15 cellular contexts compared by ENCODE assay signal in the genomic region with DNA sequence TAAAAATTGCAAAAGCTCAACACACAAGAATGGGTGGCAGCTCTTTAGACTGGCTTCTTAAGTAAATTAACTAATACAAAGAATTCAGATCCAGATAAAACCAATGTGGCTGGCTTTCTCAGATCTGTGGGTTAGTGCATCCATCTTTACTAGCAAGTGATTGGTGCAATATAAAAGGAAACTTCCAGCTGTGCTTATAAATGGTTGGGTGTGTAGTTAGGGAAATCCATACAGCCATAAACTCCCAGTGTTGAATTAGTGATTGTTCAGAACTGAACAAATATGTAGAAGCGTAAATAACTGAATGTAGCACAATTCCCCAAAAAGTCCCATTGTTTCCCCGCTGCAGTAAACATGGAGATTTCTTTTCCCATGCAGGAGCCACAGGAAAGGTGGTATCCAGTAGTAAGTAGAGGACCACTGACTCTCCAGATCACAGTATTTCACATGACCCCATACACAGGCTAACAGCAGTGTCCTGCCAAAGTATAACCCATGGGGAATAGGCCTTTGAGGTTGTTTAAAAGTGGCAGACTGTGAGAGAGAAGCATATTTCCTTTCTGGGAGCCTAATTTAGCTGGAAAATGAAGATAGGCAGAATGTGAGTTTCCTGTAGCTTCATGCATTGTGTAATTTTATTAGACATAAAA.
DNase-seq lines count a peak whose midpoint lies in the region; ATAC-seq and TF ChIP-seq lines count a peak whose summit lies in the region.
"Had no signal": no experiment of that assay in that cellular context is flagged by ENCODE, and none has a peak within 500 bp of the region (broad histone marks: within the 10 kb centered on the region; RNA-seq: fewer than 3 reads in every experiment).

No MANE protein-coding gene starts in this region.

- H3K27me3 ChIP-seq in left ventricle myocardium inferior (ENCODE audit: low read depth), result no peaks in the 10 kb centered on the region
- no peaks in the 10 kb centered on the region for H3K27me3 ChIP-seq in right cardiac atrium (ENCODE audit: control insufficient read depth, insufficient read depth)
- H3K27me3 ChIP-seq in DOHH2 (ENCODE audit: control insufficient read depth, low read length), result 0 out of 2 replicates have a peak, but pooled peaks cover 2% of the 10 kb centered on the region
- H3K27me3 ChIP-seq in transverse colon, result no peaks in the 10 kb centered on the region

- DNase-seq in left ventricle myocardium inferior, result no peak
- no peak for DNase-seq in right cardiac atrium
- peak; percentile 55 for DNase-seq in NCI-H748 treated with DMSO at 0.1 percent for 48 hours (lab: John Stamatoyannopoulos, UW)
- DNase-seq in transverse colon, result no peak
- DNase-seq in NCI-H345 treated with DMSO at 0.1 percent for 48 hours (lab: John Stamatoyannopoulos, UW; ENCODE audit: unreplicated experiment), result no peak
- DNase-seq: CD4-positive, CD25-positive, alpha-beta regulatory T cell; NCI-H226; NCI-H524 treated with DMSO at 0.1 percent for 48 hours; OCI-M1; SHP77 treated with DMSO at 0.1 percent for 48 hours; SK-N-SH had no signal

- WGBS in right cardiac atrium, result 86% methylated on average over 2 of the region's 2 CpGs
- 65 to 74% methylated on average over 2 of the region's 2 CpGs for WGBS in transverse colon (ENCODE audit: low coverage in 1 of 2), 2 donors

- TF ChIP-seq CTCF in left ventricle myocardium inferior (IDR thresholded peaks at IDR 0.05; ENCODE audit: borderline replicate concordance) (no peak), DOHH2 (IDR thresholded peaks at IDR 0.05; ENCODE audit: low read depth, low read length, poor library complexity, severe bottlenecking) (no peak), transverse colon (IDR thresholded peaks at IDR 0.05) (no peak)

- H3K4me2 ChIP-seq in DOHH2 (ENCODE audit: low read length), result peak overlapping the region; percentile 16
- H3K4me2 ChIP-seq: KMS-11, SK-N-SH had no signal

- no peak for TF ChIP-seq POLR2A in transverse colon (IDR thresholded peaks at IDR 0.05)

- in situ Hi-C loops in transverse colon (cut with MboI; ENCODE audit: low pct_ligation_motif_present in 1 of 4, low pct_unique_long_range_greater_than_20kb in 1 of 4, low sequenced_read_pairs in 3 of 4), result no loop called here

- H3K36me3 ChIP-seq in left ventricle myocardium inferior, result no peaks in the 10 kb centered on the region
- no peaks in the 10 kb centered on the region for H3K36me3 ChIP-seq in DOHH2 (ENCODE audit: control insufficient read depth, low read length)
- H3K36me3 ChIP-seq in transverse colon, result no peaks in the 10 kb centered on the region

- H3K9me3 ChIP-seq in left ventricle myocardium inferior (replicated peaks), result no peaks in the 10 kb centered on the region
- no peaks in the 10 kb centered on the region for H3K9me3 ChIP-seq in right cardiac atrium (ENCODE audit: control insufficient read depth, low read length)
- H3K9me3 ChIP-seq in DOHH2 (ENCODE audit: control insufficient read depth, insufficient read depth, low read length), result no peaks in the 10 kb centered on the region
- no peaks in the 10 kb centered on the region for H3K9me3 ChIP-seq in transverse colon
- H3K9me3 ChIP-seq: SK-N-SH had no signal

- no peaks in the 10 kb centered on the region for H4K20me1 ChIP-seq in DOHH2 (ENCODE audit: control insufficient read depth, insufficient read depth, low read depth, low read length)

- peaks cover 14% of the 10 kb centered on the region for H3K4me1 ChIP-seq in left ventricle myocardium inferior
- H3K4me1 ChIP-seq in right cardiac atrium (ENCODE audit: control insufficient read depth, insufficient read depth, low read length), result no peaks in the 10 kb centered on the region
- peaks cover 16% of the 10 kb centered on the region for H3K4me1 ChIP-seq in DOHH2 (ENCODE audit: control insufficient read depth, low read length)
- H3K4me1 ChIP-seq in transverse colon, result peaks cover 3 to 34% (median 18%) of the 10 kb centered on the region in 4 donors

- ATAC-seq in right cardiac atrium (no peak), GM21447 (IDR thresholded peaks at IDR 0.05; ENCODE audit: unreplicated experiment) (no peak)

- no peaks in the 10 kb centered on the region for H3K79me2 ChIP-seq in DOHH2 (ENCODE audit: control insufficient read depth, low read length)

- intact Hi-C loops in left ventricle myocardium inferior (cut with micrococcal nuclease) (no loop called here), right cardiac atrium (cut with DNase I) (no loop called here), transverse colon (cut with DNase I; ENCODE audit: low total_unique reads) (no loop called here)

- no peak for TF ChIP-seq EP300 in transverse colon (IDR thresholded peaks at IDR 0.05; ENCODE audit: low read depth)

- H3F3A ChIP-seq in DOHH2 (ENCODE audit: control insufficient read depth, insufficient read depth), result peaks cover 4% of the 10 kb centered on the region; the same call in 1 of the 2 replicates

- H3K4me3 ChIP-seq in left ventricle myocardium inferior (no peak overlapping the region), right cardiac atrium (ENCODE audit: low read length) (no peak overlapping the region), DOHH2 (ENCODE audit: low read length) (no peak overlapping the region), transverse colon (no peak overlapping the region)

- H3K9me2 ChIP-seq in DOHH2 (replicated peaks; ENCODE audit: control insufficient read depth, low read length), result no peaks in the 10 kb centered on the region
- H3K9me2 ChIP-seq: SK-N-SH had no signal

- H3K27ac ChIP-seq in left ventricle myocardium inferior (replicated peaks) (peak overlapping the region; percentile 54), right cardiac atrium (ENCODE audit: low read length) (no peak overlapping the region), DOHH2 (ENCODE audit: low read depth, low read length) (no peak overlapping the region), transverse colon (peak overlapping the region in 3 of 4 donors; percentile 32 to 51 (median 41))
- H3K27ac ChIP-seq: HL-60, KMS-11 had no signal

Comparison
In these comparisons a context has a peak if more than half of its experiments do, and no peak if none do; other contexts are left out.
1. H3K27ac ChIP-seq: peak in left ventricle myocardium inferior (single experiment) and transverse colon (3 of 4); none in right cardiac atrium (single experiment) and DOHH2 (single experiment).